Comparison of ENCODE assay signal across 8 cellular contexts in the genomic region with DNA sequence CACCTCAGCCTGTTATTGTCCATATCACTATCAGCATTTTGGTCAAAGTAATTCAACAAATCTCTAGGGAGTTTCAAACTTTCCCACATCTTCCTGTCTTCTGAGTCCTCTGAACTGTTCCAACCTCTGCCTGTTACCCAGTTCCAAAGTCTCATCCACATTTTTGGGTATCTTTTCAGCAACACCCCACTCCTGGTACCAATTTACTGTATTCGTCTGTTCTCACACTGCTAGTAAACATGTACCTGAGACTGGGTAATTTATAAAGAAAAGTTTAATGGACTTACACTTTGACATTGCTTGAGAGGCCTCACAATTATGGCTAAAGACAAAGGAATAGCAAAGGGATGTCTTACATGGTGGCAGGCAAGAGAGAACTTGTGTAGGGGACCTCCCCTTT.
"Had no signal": no experiment of that assay in that cellular context is flagged by ENCODE, and none has a peak within 500 bp of the region (broad histone marks: within the 10 kb centered on the region; RNA-seq: fewer than 3 reads in every experiment).

No MANE protein-coding gene starts in this region.

- H3K4me3 Mint-ChIP-seq: IgD-negative memory B cell had no signal

- ATAC-seq: HepG2 had no signal

- DNase-seq: IMR-90, KBM-7, KG1 had no signal

- H3K4me1 Mint-ChIP-seq: IgD-negative memory B cell had no signal

- H3K4me2 ChIP-seq: KMS-11 had no signal

- H3K27ac ChIP-seq: HL-60, KMS-11 had no signal

- H3K9ac ChIP-seq: KMS-11 had no signal

- H3K27me3 Mint-ChIP-seq: IgD-negative memory B cell had no signal

- FAIRE-seq: HepG2, HTR-8/SVneo had no signal
